23 cellular contexts compared by ENCODE assay signal in genomic region chr2:7508220-7508943, GRCh38.
DNase-seq lines count a peak whose midpoint lies in the region; TF ChIP-seq lines count a peak whose summit lies in the region.
"Had no signal": no experiment of that assay in that cellular context is flagged by ENCODE, and none has a peak within 500 bp of the region (broad histone marks: within the 10 kb centered on the region; RNA-seq: fewer than 3 reads in every experiment).

No MANE protein-coding gene starts in this region.

- H3K9ac ChIP-seq in SK-N-SH, result no peak overlapping the region

- DNase-seq in DMS79 (lab: John Stamatoyannopoulos, UW) (peak; percentile 31), NCI-H128 (lab: John Stamatoyannopoulos, UW; ENCODE audit: unreplicated experiment) (peak; percentile 49), NCI-H2171 (lab: John Stamatoyannopoulos, UW) (peak; percentile 41), SK-N-SH (peak; percentile 22), COLO829 (ENCODE audit: low spot score) (no peak), AML-193 (lab: John Stamatoyannopoulos, UW) (no peak), epidermal melanocyte (ENCODE audit: insufficient read length, low spot score) (no peak)
- DNase-seq in stimulated activated CD4-positive, alpha-beta T cell treated with anti-CD3 and anti-CD28 coated beads, Interleukin-2, amount 100 ng/mL, for 24 hours, result no peak
- DNase-seq: activated gamma-delta T cell; adrenal gland; CD8-positive, alpha-beta T cell; DND-41; endodermal cell; mucosa of descending colon; NCI-H774; Peyer's patch; SJCRH30; small intestine; stimulated activated CD4-positive, alpha-beta T cell treated with anti-CD3 and anti-CD28 coated beads, Interleukin-2, amount 100 ng/mL, for 48 hours; stimulated activated naive CD8-positive, alpha-beta T cell treated with anti-CD3 and anti-CD28 coated beads, Interleukin-15, amount 100 ng/mL, for 72 hours; transverse colon had no signal

- H3K36me3 ChIP-seq in SK-N-SH (replicated peaks in 1 of 2; ENCODE audit: control insufficient read depth in 1 of 2, insufficient read depth in 2 of 2, low read length in 1 of 2), result no peaks in the 10 kb centered on the region
- H3K36me3 ChIP-seq: adrenal gland, HAP-1, Peyer's patch, SJCRH30, transverse colon had no signal

- no peak for TF ChIP-seq EP300 in SK-N-SH (IDR thresholded peaks at IDR 0.05; ENCODE audit: borderline replicate concordance in 1 of 2, low read depth in 1 of 2, low read length in 1 of 2)

- no peak overlapping the region for H3K4me3 ChIP-seq in SK-N-SH (ENCODE audit: low read depth in 2 of 2, low read length in 1 of 2)
- H3K4me3 ChIP-seq: adrenal gland, coronary artery, HAP-1, mucosa of descending colon, Peyer's patch, SJCRH30, transverse colon had no signal

- H2AFZ ChIP-seq in SK-N-SH (ENCODE audit: low read depth), result no peak overlapping the region

- POLR2A ChIA-PET in SK-N-SH (lab: Yijun Ruan, JAX), result no interaction called here

- no peaks in the 10 kb centered on the region for H3F3A ChIP-seq in SK-N-SH (replicated peaks; ENCODE audit: insufficient read depth)

- peak overlapping the region in 1 of 2 experiments; percentile 16; a peak in 2 of 4 replicates for H3K27ac ChIP-seq in SK-N-SH (ENCODE audit: low read depth in 2 of 2, low read length in 1 of 2)
- H3K27ac ChIP-seq: adrenal gland, coronary artery, Peyer's patch, SJCRH30, transverse colon had no signal

- CTCF ChIA-PET in SK-N-SH (lab: Yijun Ruan, JAX), result interaction anchor here (0.7 to 1.3 kb wide), 2 partner anchors 82 to 780 kb away, joined by 3 read pairs; no protein-coding TSS in a partner anchor

- H3K27me3 ChIP-seq in SK-N-SH (ENCODE audit: insufficient read depth), result no peaks in the 10 kb centered on the region
- H3K27me3 ChIP-seq: adrenal gland, Peyer's patch, transverse colon had no signal

- TF ChIP-seq CTCF in SK-N-SH (IDR thresholded peaks at IDR 0.05), result no peak

- H3K4me2 ChIP-seq in SK-N-SH, result no peak overlapping the region

- H3K4me1 ChIP-seq in SK-N-SH (ENCODE audit: control insufficient read depth in 1 of 2, insufficient read depth in 2 of 2, low read depth in 1 of 2, low read length in 1 of 2), result peaks cover 0 to 7% of the 10 kb centered on the region in 2 experiments; a peak in 2 of 4 replicates
- H3K4me1 ChIP-seq: adrenal gland, HAP-1, Peyer's patch, SJCRH30, transverse colon had no signal

- H3K79me2 ChIP-seq in SK-N-SH (ENCODE audit: insufficient read depth), result no peaks in the 10 kb centered on the region

- H3K9me3 ChIP-seq in SK-N-SH, result no peaks in the 10 kb centered on the region
- H3K9me3 ChIP-seq: adrenal gland, HAP-1, mucosa of descending colon, Peyer's patch, SJCRH30, transverse colon had no signal

- 29% methylated on average over 4 of the region's 4 CpGs for whole genome bisulfite sequencing in SK-N-SH (ENCODE audit: low lambda C conversion rate)

- TF ChIP-seq RAD21 in SK-N-SH (IDR thresholded peaks at IDR 0.05; ENCODE audit: low read length), result no peak

- no peaks in the 10 kb centered on the region for H3K9me2 ChIP-seq in SK-N-SH

- no peaks in the 10 kb centered on the region for H4K20me1 ChIP-seq in SK-N-SH (ENCODE audit: insufficient read depth)

TF ChIP-seq in SK-N-SH, 30 proteins besides CTCF, POLR2A, EP300 and RAD21:
- TF ChIP-seq TCF12 (IDR thresholded peaks at IDR 0.05), result peak; percentile 25; the same call in 1 of the 2 replicates
- TF ChIP-seq POLR2AphosphoS5 (IDR thresholded peaks at IDR 0.05; ENCODE audit: low read depth, low read length), result 0 out of 2 replicates have a peak, but pooled peaks have one; percentile 16
- TF ChIP-seq MEF2A (IDR thresholded peaks at IDR 0.05; ENCODE audit: borderline replicate concordance, low read depth), result no peak
- TF ChIP-seq IRF3 (IDR thresholded peaks at IDR 0.05; ENCODE audit: low read depth, low read length), result no peak
- TF ChIP-seq TEAD4 (IDR thresholded peaks at IDR 0.05; ENCODE audit: borderline replicate concordance, insufficient read depth), result no peak
- TF ChIP-seq USF2 (IDR thresholded peaks at IDR 0.05; ENCODE audit: borderline replicate concordance, low read depth, low read length), result no peak

Comparison
In these comparisons a context has a peak if more than half of its experiments do, and no peak if none do; other contexts are left out.
1. DNase-seq: peak in DMS79 (single experiment), NCI-H128 (single experiment), NCI-H2171 (single experiment) and SK-N-SH (single experiment); none in COLO829 (single experiment), stimulated activated CD4-positive, alpha-beta T cell treated with anti-CD3 and anti-CD28 coated beads, Interleukin-2, amount 100 ng/mL, for 24 hours (0 of 2), AML-193 (0 of 2) and epidermal melanocyte (single experiment).